8 cellular contexts compared by ENCODE assay signal in the genomic region with DNA sequence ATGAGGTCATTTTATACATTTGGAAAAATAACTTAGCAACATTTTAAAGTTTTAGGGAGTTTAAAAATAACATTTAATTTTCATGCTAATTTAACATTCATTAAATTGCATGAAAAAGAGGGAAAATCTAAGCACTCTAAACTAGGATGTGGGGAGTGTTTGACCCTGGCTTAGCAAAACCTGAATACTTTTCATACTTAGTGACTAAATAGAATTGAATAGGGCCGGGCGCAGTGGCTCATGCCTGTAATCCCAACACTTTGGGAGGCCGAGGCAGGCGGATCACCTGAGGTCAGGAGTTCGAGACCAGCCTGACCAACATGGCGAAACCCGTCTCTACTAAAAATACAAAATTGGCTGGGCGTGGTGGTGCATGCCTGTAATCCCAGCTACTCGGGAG. TPM values are rescaled to one million over a fixed set of nuclear protein-coding genes. Genes with fewer than 3 reads are reported as not detected.
DNase-seq lines count a peak whose midpoint lies in the region; ATAC-seq and TF ChIP-seq lines count a peak whose summit lies in the region.
"Not testable (repeated sequence)": the region's sequence is repeated elsewhere in the genome, so short reads cannot be mapped to it uniquely, and the experiment has no call there.

No MANE protein-coding gene starts in this region.

- peak overlapping the region; percentile 86 for H3K9ac ChIP-seq in muscle layer of colon (ENCODE audit: low read length)

- not testable (repeated sequence) for H3K36me3 Mint-ChIP-seq in WTC11; chondrocyte (ENCODE audit: low read depth)

- H3K9me3 ChIP-seq in muscle layer of colon (ENCODE audit: low read length); tibial nerve: not testable (repeated sequence)

- not testable (repeated sequence) for TF ChIP-seq EP300 in tibial nerve (IDR thresholded peaks at IDR 0.05)

- not testable (repeated sequence) for H3K27ac ChIP-seq in muscle layer of colon (ENCODE audit: low read depth, low read length)
- peak overlapping the region in 2 of 4 donors; percentile 93 to 98 for H3K27ac ChIP-seq in tibial nerve

- H3K36me3 ChIP-seq in muscle layer of colon (ENCODE audit: insufficient read depth, low read length); tibial nerve: not testable (repeated sequence)

- not testable (repeated sequence) for TF ChIP-seq CTCF in AG09309 (IDR thresholded peaks at IDR 0.05; ENCODE audit: control insufficient read depth, insufficient read depth, low read depth, low read length, missing control alignments); HFF-Myc (IDR thresholded peaks at IDR 0.05; ENCODE audit: low read depth, low read length, missing control alignments); WTC11 (IDR thresholded peaks at IDR 0.05); chondrocyte (IDR thresholded peaks at IDR 0.05); foreskin fibroblast (IDR thresholded peaks at IDR 0.05; ENCODE audit: low read depth, low read length); retinal pigment epithelial cell (conservative IDR thresholded peaks at IDR 0.05; ENCODE audit: low read depth, low read length); tibial nerve (IDR thresholded peaks at IDR 0.05)

- H3K4me1 ChIP-seq in muscle layer of colon (ENCODE audit: insufficient read depth, low read length), result peaks cover 22% of the 10 kb centered on the region
- peaks cover 0 to 49% (median 15%) of the 10 kb centered on the region in 4 donors for H3K4me1 ChIP-seq in tibial nerve

- ATAC-seq in WTC11, result not testable (repeated sequence)

- not testable (repeated sequence) for TF ChIP-seq POLR2A in tibial nerve (IDR thresholded peaks at IDR 0.05)

- POLR2A ChIA-PET in WTC11 (lab: Charles Lee), result not testable (repeated sequence)

- peak overlapping the region; percentile 60 for H3K4me3 ChIP-seq in AG09309 (ENCODE audit: control insufficient read depth, low read depth, low read length)
- peak overlapping the region; percentile 67 for H3K4me3 ChIP-seq in HFF-Myc (replicated peaks; ENCODE audit: low read depth, low read length)
- peak overlapping the region; percentile 72 to 86 for H3K4me3 ChIP-seq in foreskin fibroblast (ENCODE audit: low read depth in 1 of 2, low read length in 2 of 2)
- H3K4me3 ChIP-seq in muscle layer of colon (ENCODE audit: low read depth in 1 of 2, low read length in 2 of 2), result peak overlapping the region in 1 of 2 donors; percentile 82
- peak overlapping the region; percentile 79 for H3K4me3 ChIP-seq in retinal pigment epithelial cell (ENCODE audit: low read length)
- peak overlapping the region in 3 of 4 donors; percentile 50 to 69 (median 64) for H3K4me3 ChIP-seq in tibial nerve

- H3K27me3 Mint-ChIP-seq in WTC11 (ENCODE audit: low read depth), result peaks cover 12% of the 10 kb centered on the region
- H3K27me3 Mint-ChIP-seq in chondrocyte (ENCODE audit: low read depth), result not testable (repeated sequence)

- WGBS in tibial nerve, 2 donors, result 94 to 96% methylated on average over 9 of the region's 9 CpGs

- not testable (repeated sequence) for DNase-seq in AG09309 (ENCODE audit: low read depth); HFF-Myc (ENCODE audit: extremely low read depth, low read depth); WTC11 (ENCODE audit: low spot score); chondrocyte (ENCODE audit: low spot score); foreskin fibroblast; retinal pigment epithelial cell (ENCODE audit: low read depth); tibial nerve (ENCODE audit: low spot score in 2 of 2)

- H3K27ac Mint-ChIP-seq in WTC11; chondrocyte (ENCODE audit: unreplicated experiment): not testable (repeated sequence)

- H3K27me3 ChIP-seq in muscle layer of colon (ENCODE audit: control insufficient read depth in 1 of 2, insufficient read depth in 2 of 2, low read length in 2 of 2); tibial nerve: not testable (repeated sequence)

- H3K4me1 Mint-ChIP-seq in WTC11 (peaks cover 17% of the 10 kb centered on the region), chondrocyte (ENCODE audit: low read depth) (peaks cover 46% of the 10 kb centered on the region)

- H3K4me3 Mint-ChIP-seq in WTC11 (peak overlapping the region; percentile 97; the same call in 1 of the 2 replicates), chondrocyte (ENCODE audit: unreplicated experiment) (peak overlapping the region; percentile 97)

- CTCF ChIA-PET in WTC11 (lab: Charles Lee), result not testable (repeated sequence)

- not testable (repeated sequence) for H3K9me3 Mint-ChIP-seq in WTC11; chondrocyte (ENCODE audit: low read depth)

RNA-seq across cellular contexts. Expression of gene ATP10D, which starts 1.7 kb away (rescaled TPM):
- total RNA-seq in WTC11 (2021) (3.1 to 4.6 TPM (median 4.6 TPM) in 3 replicates), chondrocyte (48.1 to 89.6 TPM (median 49.0 TPM) in 3 replicates), tibial nerve (10 to 100 TPM; 13.5 to 28.2 (median 18.0) TPM)

RNA-seq across cellular contexts. Expression of gene COMMD8, which starts 23.2 kb away (rescaled TPM):
- total RNA-seq in WTC11 (2021) (7.1 to 8.1 TPM (median 8.1 TPM) in 3 replicates), chondrocyte (15.7 to 23.7 TPM (median 18.7 TPM) in 3 replicates), tibial nerve (10 to 100 TPM in 2 of 4 donors, 1 to 10 TPM in 2; 9.0 to 13.5 (median 10.5) TPM)
